ENCODE assay signal across 8 cellular contexts in genomic region chr3:184229424-184230080, GRCh38. TPM values are rescaled to one million over a fixed set of nuclear protein-coding genes. Genes with fewer than 3 reads are reported as not detected.
DNase-seq lines count a peak whose midpoint lies in the region; ATAC-seq lines count a peak whose summit lies in the region.

VWA5B2 (plus strand) TSS chr3:184229585; CDS start chr3:184230529, 944 bp downstream.

- CTCF ChIA-PET in activated CD4-positive, alpha-beta memory T cell treated with anti-CD3 and anti-CD28 coated beads for 36 hours (lab: Charles Lee): interaction anchor here (1.0 to 5.4 kb wide), 3 partner anchors 9 to 179 kb away, joined by 3 to 94 read pairs (median 50); partner anchors contain the start of gene EEF1AKMT4

- peak within 1 kb of the TSS; percentile 49 for H3K4me3 Mint-ChIP-seq in activated CD4-positive, alpha-beta memory T cell treated with anti-CD3 and anti-CD28 coated beads for 36 hours

- DNase-seq in NCI-H2029 (lab: John Stamatoyannopoulos, UW) (peak; percentile 43), NCI-H2029 treated with DMSO at 0.1 percent for 48 hours (lab: John Stamatoyannopoulos, UW) (no peak), NCI-H446 treated with DMSO at 0.1 percent for 48 hours (lab: John Stamatoyannopoulos, UW) (peak; percentile 54), midbrain (lab: John Stamatoyannopoulos, UW) (peak; percentile 19)
- DNase-seq in activated CD4-positive, alpha-beta memory T cell treated with anti-CD3 and anti-CD28 coated beads for 36 hours: peak; percentile 73
- peak; percentile 62 for DNase-seq in effector CD4-positive, alpha-beta T cell
- peak; percentile 60 to 67 for DNase-seq in stimulated activated CD8-positive, alpha-beta memory T cell treated with anti-CD3 and anti-CD28 coated beads, Interleukin-2, amount 100 ng/mL, for 48 hours (ENCODE audit: low read depth in 2 of 2)

- H3K27me3 Mint-ChIP-seq in activated CD4-positive, alpha-beta memory T cell treated with anti-CD3 and anti-CD28 coated beads for 36 hours: peaks cover 45% of the 10 kb centered on the region

- H3K4me1 Mint-ChIP-seq in activated CD4-positive, alpha-beta memory T cell treated with anti-CD3 and anti-CD28 coated beads for 36 hours (ENCODE audit: low read depth): peaks cover 9% of the 10 kb centered on the region

- peak; percentile 67 for ATAC-seq in HG03066 (IDR thresholded peaks at IDR 0.05; ENCODE audit: low read depth, unreplicated experiment)

- POLR2A ChIA-PET in activated CD4-positive, alpha-beta memory T cell treated with anti-CD3 and anti-CD28 coated beads for 36 hours (lab: Charles Lee): interaction anchor here (1.0 to 1.6 kb wide), 2 partner anchors 11 to 20 kb away, joined by 3 to 6 read pairs; partner anchors contain the start of gene EEF1AKMT4

- no peaks in the 10 kb centered on the region for H3K9me3 Mint-ChIP-seq in activated CD4-positive, alpha-beta memory T cell treated with anti-CD3 and anti-CD28 coated beads for 36 hours

- no peaks in the 10 kb centered on the region for H3K36me3 Mint-ChIP-seq in activated CD4-positive, alpha-beta memory T cell treated with anti-CD3 and anti-CD28 coated beads for 36 hours

- no peak within 1 kb of the TSS for H3K27ac Mint-ChIP-seq in activated CD4-positive, alpha-beta memory T cell treated with anti-CD3 and anti-CD28 coated beads for 36 hours

- intact Hi-C loops in activated CD4-positive, alpha-beta memory T cell treated with anti-CD3 and anti-CD28 coated beads for 36 hours (cut with micrococcal nuclease): no loop called here

RNA-seq across cellular contexts. Expression of gene VWA5B2, which starts in this region (rescaled TPM):
- total RNA-seq in activated CD4-positive, alpha-beta memory T cell treated with anti-CD3 and anti-CD28 coated beads for 36 hours: not detected

Comparison
In these comparisons a context has a peak if more than half of its experiments do, and no peak if none do; other contexts are left out.
1. Peak in DNase-seq in activated CD4-positive, alpha-beta memory T cell treated with anti-CD3 and anti-CD28 coated beads for 36 hours; RNA of the gene not detected or under 1 TPM.